ENCODE assay signal across 14 cellular contexts in genomic region chr7:27046854-27047549, GRCh38. TPM values are rescaled to one million over a fixed set of nuclear protein-coding genes. Genes with fewer than 3 reads are reported as not detected.
DNase-seq lines count a peak whose midpoint lies in the region; ATAC-seq, FAIRE-seq and TF ChIP-seq lines count a peak whose summit lies in the region.
"Had no signal": no experiment of that assay in that cellular context is flagged by ENCODE, and none has a peak within 500 bp of the region (broad histone marks: within the 10 kb centered on the region; RNA-seq: fewer than 3 reads in every experiment).

No MANE protein-coding gene starts in this region.

- no peak for TF ChIP-seq RAD21 in HepG2 (CRISPR knock-in tag; IDR thresholded peaks at IDR 0.05)

- POLR2A ChIA-PET in HepG2 (lab: Yijun Ruan, JAX) (no interaction called here), PC-3 (lab: Charles Lee; ENCODE audit: unreplicated experiment) (interaction anchor here (0.6 to 1.1 kb wide), 2 partner anchors 49 to 176 kb away, joined by 3 to 6 read pairs; no protein-coding TSS in a partner anchor)

- in situ Hi-C loops in HepG2 (cut with HindIII; ENCODE audit: extremely low pct_ligation_motif_present, low pct_unique_long_range_greater_than_20kb), result no loop called here

- intact Hi-C loops in right lobe of liver (cut with DNase I) (no loop called here), HepG2 (cut with micrococcal nuclease; ENCODE audit: unreplicated experiment) (no loop called here), PC-3 (cut with micrococcal nuclease) (loop anchor here (2.0 to 5.0 kb wide), 2 partner anchors 50 to 185 kb away; partner anchors contain the start of gene SKAP2), vagina (cut with DNase I) (no loop called here)

- no peak overlapping the region for H3K27ac Mint-ChIP-seq in mesothelial cell of epicardium
- H3K27ac Mint-ChIP-seq: activated CD8-positive, alpha-beta memory T cell treated with anti-CD3 and anti-CD28 coated beads, Interleukin-2, amount 10 ng/mL, durations not matched to agents 7 days and 5 days; progenitor cell of endocrine pancreas had no signal

- peaks cover 13% of the 10 kb centered on the region for H3K9me3 Mint-ChIP-seq in mesothelial cell of epicardium

- H3K4me2 ChIP-seq in HepG2 (ENCODE audit: low read depth, low read length) (no peak overlapping the region), PC-3 (ENCODE audit: low read length) (peak overlapping the region; percentile 72)

- no peak for TF ChIP-seq EP300 in HepG2 (IDR thresholded peaks at IDR 0.05; ENCODE audit: low read depth in 2 of 2, low read length in 2 of 2)
- no peak for TF ChIP-seq EP300 in HepG2 (CRISPR knock-in tag; IDR thresholded peaks at IDR 0.05; ENCODE audit: borderline replicate concordance)

- peaks cover 3% of the 10 kb centered on the region for H3K4me1 Mint-ChIP-seq in mesothelial cell of epicardium
- H3K4me1 Mint-ChIP-seq: activated CD8-positive, alpha-beta memory T cell treated with anti-CD3 and anti-CD28 coated beads, Interleukin-2, amount 10 ng/mL, durations not matched to agents 7 days and 5 days had no signal

- TF ChIP-seq POLR2A in right lobe of liver (IDR thresholded peaks at IDR 0.05) (no peak), HepG2 (IDR thresholded peaks at IDR 0.05; ENCODE audit: insufficient read depth in 1 of 2, low read depth in 2 of 2, low read length in 2 of 2) (no peak), vagina (IDR thresholded peaks at IDR 0.05) (no peak)

- no peaks in the 10 kb centered on the region for H3K9me3 ChIP-seq in right lobe of liver
- no peaks in the 10 kb centered on the region for H3K9me3 ChIP-seq in HepG2 (ENCODE audit: low read length)
- H3K9me3 ChIP-seq in PC-3 (ENCODE audit: low read length), result no peaks in the 10 kb centered on the region
- no peaks in the 10 kb centered on the region for H3K9me3 ChIP-seq in vagina
- H3K9me3 ChIP-seq: testis had no signal

- H3K27me3 ChIP-seq in right lobe of liver, result no peaks in the 10 kb centered on the region
- no peaks in the 10 kb centered on the region for H3K27me3 ChIP-seq in HepG2 (ENCODE audit: control insufficient read depth in 1 of 2, insufficient read depth in 2 of 2, low read length in 2 of 2)
- no peaks in the 10 kb centered on the region for H3K27me3 ChIP-seq in PC-3 (ENCODE audit: low read length)
- no peaks in the 10 kb centered on the region for H3K27me3 ChIP-seq in vagina
- H3K27me3 ChIP-seq: testis had no signal

- H3K36me3 Mint-ChIP-seq in mesothelial cell of epicardium, result peaks cover 3% of the 10 kb centered on the region
- H3K36me3 Mint-ChIP-seq: activated CD8-positive, alpha-beta memory T cell treated with anti-CD3 and anti-CD28 coated beads, Interleukin-2, amount 10 ng/mL, durations not matched to agents 7 days and 5 days had no signal

- no peaks in the 10 kb centered on the region for H3K79me2 ChIP-seq in HepG2 (ENCODE audit: insufficient read depth, low read length)
- no peaks in the 10 kb centered on the region for H3K79me2 ChIP-seq in PC-3 (ENCODE audit: low read length)

- H2AFZ ChIP-seq in HepG2 (ENCODE audit: low read length) (no peak overlapping the region), PC-3 (ENCODE audit: low read length) (0 out of 2 replicates have a peak overlapping the region, but pooled peaks have one; percentile 32)

- H3K36me3 ChIP-seq in right lobe of liver, result no peaks in the 10 kb centered on the region
- H3K36me3 ChIP-seq in HepG2 (replicated peaks in 1 of 2; ENCODE audit: control insufficient read depth in 1 of 2, insufficient read depth in 2 of 2, low read length in 2 of 2), result no peaks in the 10 kb centered on the region
- H3K36me3 ChIP-seq in PC-3 (ENCODE audit: low read depth, low read length), result no peaks in the 10 kb centered on the region
- no peaks in the 10 kb centered on the region for H3K36me3 ChIP-seq in vagina

- TF ChIP-seq CTCF in right lobe of liver (IDR thresholded peaks at IDR 0.05) (no peak), HepG2 (CRISPR knock-in tag; IDR thresholded peaks at IDR 0.05) (no peak), PC-3 (conservative IDR thresholded peaks at IDR 0.05; ENCODE audit: low read depth, low read length) (no peak), vagina (IDR thresholded peaks at IDR 0.05) (no peak), mesothelial cell of epicardium (IDR thresholded peaks at IDR 0.05; ENCODE audit: unreplicated experiment) (no peak)

- H3K9ac ChIP-seq in HepG2 (ENCODE audit: insufficient read depth, low read depth, low read length) (no peak overlapping the region), PC-3 (ENCODE audit: low read length) (peak overlapping the region; percentile 9; the same call in 1 of the 2 replicates)

- H3K27ac ChIP-seq in right lobe of liver, result no peak overlapping the region
- H3K27ac ChIP-seq in HepG2 (ENCODE audit: extremely low read length, insufficient read depth, low read length), result no peak overlapping the region
- H3K27ac ChIP-seq in PC-3 (ENCODE audit: low read length), result peak overlapping the region; percentile 68
- peak overlapping the region; percentile 87 for H3K27ac ChIP-seq in epithelial cell of prostate
- no peak overlapping the region for H3K27ac ChIP-seq in vagina
- H3K27ac ChIP-seq: testis had no signal

- 75% methylated on average over 7 of the region's 7 CpGs for WGBS in right lobe of liver (ENCODE audit: insufficient coverage, low coverage, low lambda C conversion rate, missing lambda C conversion rate)
- WGBS in HepG2 (ENCODE audit: low lambda C conversion rate), result 43% methylated on average over 7 of the region's 7 CpGs

- no TSS peak for BruUV-seq in HepG2 (replicated peaks; lab: Mats Ljungman, UMichigan)
- no TSS peak for BruUV-seq in PC-3 (replicated peaks; lab: Mats Ljungman, UMichigan)

- no peak overlapping the region for H3K4me3 ChIP-seq in right lobe of liver
- no peak overlapping the region for H3K4me3 ChIP-seq in HepG2 (replicated peaks in 1 of 3; ENCODE audit: insufficient read depth in 1 of 3, low read depth in 2 of 3, low read length in 3 of 3)
- H3K4me3 ChIP-seq in PC-3 (ENCODE audit: low read length), result peak overlapping the region; percentile 51; the same call in 1 of the 2 replicates
- no peak overlapping the region for H3K4me3 ChIP-seq in vagina
- H3K4me3 ChIP-seq: testis had no signal

- no peak for FAIRE-seq in HepG2 (lab: Jason Lieb, UNC)

- peaks cover 5% of the 10 kb centered on the region for H3F3A ChIP-seq in PC-3 (ENCODE audit: low read length, unreplicated experiment)

- H3K9me2 ChIP-seq in PC-3 (replicated peaks; ENCODE audit: low read length), result no peaks in the 10 kb centered on the region

- no peak overlapping the region for H3K4me3 Mint-ChIP-seq in mesothelial cell of epicardium
- H3K4me3 Mint-ChIP-seq: activated CD8-positive, alpha-beta memory T cell treated with anti-CD3 and anti-CD28 coated beads, Interleukin-2, amount 10 ng/mL, durations not matched to agents 7 days and 5 days had no signal

- H3K27me3 Mint-ChIP-seq in mesothelial cell of epicardium (ENCODE audit: low read depth), result no peaks in the 10 kb centered on the region
- H3K27me3 Mint-ChIP-seq: progenitor cell of endocrine pancreas had no signal

- no peaks in the 10 kb centered on the region for H3K4me1 ChIP-seq in right lobe of liver
- no peaks in the 10 kb centered on the region for H3K4me1 ChIP-seq in HepG2 (ENCODE audit: insufficient read depth, low read length)
- peaks cover 13% of the 10 kb centered on the region for H3K4me1 ChIP-seq in PC-3 (ENCODE audit: insufficient read depth, low read length)
- H3K4me1 ChIP-seq in vagina, result no peaks in the 10 kb centered on the region
- H3K4me1 ChIP-seq: testis had no signal

- peak in 3 of 4 donors; percentile 41 to 54 (median 50) for ATAC-seq in right lobe of liver
- no peak for ATAC-seq in HepG2
- peak; percentile 96 for ATAC-seq in PC-3
- no peak for ATAC-seq in HG02798 (IDR thresholded peaks at IDR 0.05; ENCODE audit: poor library complexity, unreplicated experiment)
- ATAC-seq: activated CD8-positive, alpha-beta memory T cell treated with anti-CD3 and anti-CD28 coated beads, Interleukin-2, amount 10 ng/mL, durations not matched to agents 7 days and 5 days had no signal

- DNase-seq in right lobe of liver (no peak), HepG2 (ENCODE audit: low spot score) (no peak), PC-3 (peak; percentile 79), epithelial cell of prostate (ENCODE audit: low read depth, low spot score) (peak; percentile 18), stromal cell of bone marrow (ENCODE audit: low read depth) (peak; percentile 32), vagina (ENCODE audit: extremely low spot score in 2 of 2) (no peak), mesothelial cell of epicardium (ENCODE audit: low spot score in 2 of 2, unreplicated experiment in 2 of 2) (no peak)
- DNase-seq: activated CD8-positive, alpha-beta memory T cell treated with anti-CD3 and anti-CD28 coated beads, Interleukin-2, amount 10 ng/mL, durations not matched to agents 7 days and 5 days; effector memory CD4-positive, alpha-beta T cell; midbrain; testis had no signal

- H4K20me1 ChIP-seq in HepG2 (ENCODE audit: insufficient read depth, low read length) (no peaks in the 10 kb centered on the region), PC-3 (ENCODE audit: low read length) (no peaks in the 10 kb centered on the region)

- CTCF ChIA-PET in HepG2 (lab: Yijun Ruan, JAX; ENCODE audit: low intra/inter-chr PET ratio, low total read pairs), result no interaction called here
- CTCF ChIA-PET in PC-3 (lab: Charles Lee), result no interaction called here

RNA-seq across cellular contexts. Expression of gene HOXA1, which starts 48.8 kb away (rescaled TPM):
- under 1 TPM in 5 of 6 experiments, not detected in 1; 0.09 to 0.31 (median 0.17) TPM for total RNA-seq in right lobe of liver
- 0.20 TPM in 1 of 2 replicates, not detected in the other for total RNA-seq in HepG2 (2016; rRNA removed; fragmentation: Illumina TruSeq; extraction: Trizol)
- total RNA-seq in HepG2 (2016; cell fraction: cytosol; rRNA removed; fragmentation: Illumina TruSeq; extraction: Trizol; ENCODE audit: low read depth), result not detected in 2 replicates
- total RNA-seq in HepG2 (2016; cell fraction: insoluble cytoplasmic fraction; rRNA removed; fragmentation: Illumina TruSeq; extraction: Trizol), result 0.11 TPM in 1 of 2 replicates, not detected in the other
- 0.14 and 0.15 TPM in 2 replicates for total RNA-seq in HepG2 (2016; cell fraction: membrane; rRNA removed; fragmentation: Illumina TruSeq; extraction: Trizol)
- not detected in 2 replicates for total RNA-seq in HepG2 (2016; cell fraction: nucleus; rRNA removed; fragmentation: Illumina TruSeq; extraction: Trizol)
- 0.18 and 0.31 TPM in 2 replicates for polyA plus RNA-seq in HepG2 (2011; rRNA removed)
- 0.09 and 0.13 TPM in 2 replicates for polyA plus RNA-seq in HepG2 (2011; cell fraction: cytosol; rRNA removed)
- 0.71 and 0.92 TPM in 2 replicates for polyA plus RNA-seq in HepG2 (2011; cell fraction: nucleus; rRNA removed)
- polyA plus RNA-seq in HepG2 (2012), result 0.11 and 0.30 TPM in 2 replicates
- polyA plus RNA-seq in HepG2 (2016; cell fraction: cytosol; fragmentation: Illumina TruSeq; extraction: Trizol; ENCODE audit: low read depth), result 0.11 TPM in 1 of 2 replicates, not detected in the other
- 0.42 and 0.43 TPM in 2 replicates for polyA plus RNA-seq in HepG2 (2016; cell fraction: insoluble cytoplasmic fraction; fragmentation: Illumina TruSeq; extraction: Trizol; ENCODE audit: low read depth)
- 0.31 and 0.33 TPM in 2 replicates for polyA plus RNA-seq in HepG2 (2016; cell fraction: membrane; fragmentation: Illumina TruSeq; extraction: Trizol; ENCODE audit: low read depth)
- 1.0 and 1.4 TPM in 2 replicates for polyA plus RNA-seq in HepG2 (2016; cell fraction: nucleus; fragmentation: Illumina TruSeq; extraction: Trizol; ENCODE audit: insufficient read depth, low read depth)
- polyA minus RNA-seq in HepG2 (2011; rRNA and poly(A)+ RNA removed; ENCODE audit: low replicate concordance), result 0.05 and 0.10 TPM in 2 replicates
- not detected in 2 replicates for polyA minus RNA-seq in HepG2 (2011; cell fraction: cytosol; rRNA and poly(A)+ RNA removed)
- polyA minus RNA-seq in HepG2 (2011; cell fraction: nucleus; rRNA and poly(A)+ RNA removed), result 0.25 and 0.52 TPM in 2 replicates
- total RNA-seq in PC-3 (2014; rRNA removed), result 1.4 and 2.0 TPM in 2 replicates
- 0.74 TPM for total RNA-seq in vagina
- 13.7 to 14.6 TPM (median 14.0 TPM) in 3 replicates for total RNA-seq in mesothelial cell of epicardium

RNA-seq across cellular contexts. Expression of gene HOXA2, which starts 55.5 kb away (rescaled TPM):
- total RNA-seq in right lobe of liver, result under 1 TPM in 3 of 6 experiments, not detected in 3; 0.16 to 0.19 (median 0.17) TPM
- total RNA-seq in HepG2 (2016; rRNA removed; fragmentation: Illumina TruSeq; extraction: Trizol), result 0.22 TPM in 1 of 2 replicates, not detected in the other
- 0.10 and 0.35 TPM in 2 replicates for total RNA-seq in HepG2 (2016; cell fraction: cytosol; rRNA removed; fragmentation: Illumina TruSeq; extraction: Trizol; ENCODE audit: low read depth)
- 0.15 TPM in 1 of 2 replicates, not detected in the other for total RNA-seq in HepG2 (2016; cell fraction: insoluble cytoplasmic fraction; rRNA removed; fragmentation: Illumina TruSeq; extraction: Trizol)
- 0.09 and 0.17 TPM in 2 replicates for total RNA-seq in HepG2 (2016; cell fraction: membrane; rRNA removed; fragmentation: Illumina TruSeq; extraction: Trizol)
- 0.63 and 1.3 TPM in 2 replicates for total RNA-seq in HepG2 (2016; cell fraction: nucleus; rRNA removed; fragmentation: Illumina TruSeq; extraction: Trizol)
- polyA plus RNA-seq in HepG2 (2011; rRNA removed), result 0.20 and 0.29 TPM in 2 replicates
- 0.03 and 0.08 TPM in 2 replicates for polyA plus RNA-seq in HepG2 (2011; cell fraction: cytosol; rRNA removed)
- polyA plus RNA-seq in HepG2 (2011; cell fraction: nucleus; rRNA removed), result 1.1 and 1.3 TPM in 2 replicates
- polyA plus RNA-seq in HepG2 (2012), result 0.21 and 0.27 TPM in 2 replicates
- polyA plus RNA-seq in HepG2 (2016; cell fraction: cytosol; fragmentation: Illumina TruSeq; extraction: Trizol; ENCODE audit: low read depth), result 0.12 and 0.16 TPM in 2 replicates
- polyA plus RNA-seq in HepG2 (2016; cell fraction: insoluble cytoplasmic fraction; fragmentation: Illumina TruSeq; extraction: Trizol; ENCODE audit: low read depth), result 0.15 and 0.48 TPM in 2 replicates
- 0.23 and 0.26 TPM in 2 replicates for polyA plus RNA-seq in HepG2 (2016; cell fraction: membrane; fragmentation: Illumina TruSeq; extraction: Trizol; ENCODE audit: low read depth)
- 2.9 and 3.3 TPM in 2 replicates for polyA plus RNA-seq in HepG2 (2016; cell fraction: nucleus; fragmentation: Illumina TruSeq; extraction: Trizol; ENCODE audit: insufficient read depth, low read depth)
- polyA minus RNA-seq in HepG2 (2011; rRNA and poly(A)+ RNA removed; ENCODE audit: low replicate concordance), result 0.24 TPM in 1 of 2 replicates, not detected in the other
- polyA minus RNA-seq in HepG2 (2011; cell fraction: cytosol; rRNA and poly(A)+ RNA removed), result not detected in 2 replicates
- polyA minus RNA-seq in HepG2 (2011; cell fraction: nucleus; rRNA and poly(A)+ RNA removed), result 1.5 and 1.9 TPM in 2 replicates
- total RNA-seq in PC-3 (2014; rRNA removed), result 0.07 and 1.8 TPM in 2 replicates
- total RNA-seq in vagina, result 2.0 TPM
- total RNA-seq in mesothelial cell of epicardium, result 30.3 to 33.9 TPM (median 30.8 TPM) in 3 replicates
- total RNA-seq: activated CD8-positive, alpha-beta memory T cell treated with anti-CD3 and anti-CD28 coated beads, Interleukin-2, amount 10 ng/mL, durations not matched to agents 7 days and 5 days; T-helper 2 cell treated with Interferon-gamma antibody and Interleukin-4, amounts not matched to agents 100 ng/mL and 5 ng/mL, for 36 hours had no signal

Comparison
In these comparisons a context has a peak if more than half of its experiments do, and no peak if none do; other contexts are left out.
1. ATAC-seq: peak in right lobe of liver (3 of 4) and PC-3 (single experiment); none in HepG2 (single experiment) and HG02798 (single experiment).
2. DNase-seq: peak in PC-3 (single experiment), epithelial cell of prostate (single experiment) and stromal cell of bone marrow (single experiment); none in right lobe of liver (0 of 3), HepG2 (single experiment), vagina (0 of 2) and mesothelial cell of epicardium (0 of 2).
3. H3K27ac ChIP-seq: peak in PC-3 (single experiment) and epithelial cell of prostate (single experiment); none in right lobe of liver (0 of 3), HepG2 (single experiment) and vagina (single experiment).
4. RNA of gene HOXA2, which starts 55.5 kb away (total RNA-seq): 30.3 to 33.9 TPM in mesothelial cell of epicardium; 2.0 TPM in vagina (single experiment), 0.09 to 1.3 TPM in HepG2, 0.16 to 0.19 TPM in right lobe of liver and 0.07 to 1.8 TPM in PC-3; every median in the first group is over 10 times any median in the second.